In genomic region chr16:73669535-73670274, GRCh38 we compare ENCODE assay signal across 1 cellular context.
TF ChIP-seq lines count a peak whose summit lies in the region.

No MANE protein-coding gene starts in this region.

TF ChIP-seq in GM23338, 12 proteins besides CTCF, POLR2A, EP300 and RAD21 (continued from another document):
- no peak for TF ChIP-seq ZNF462 (CRISPR knock-in tag; IDR thresholded peaks at IDR 0.05)
